Comparison of ENCODE assay signal across 8 cellular contexts in the genomic region with DNA sequence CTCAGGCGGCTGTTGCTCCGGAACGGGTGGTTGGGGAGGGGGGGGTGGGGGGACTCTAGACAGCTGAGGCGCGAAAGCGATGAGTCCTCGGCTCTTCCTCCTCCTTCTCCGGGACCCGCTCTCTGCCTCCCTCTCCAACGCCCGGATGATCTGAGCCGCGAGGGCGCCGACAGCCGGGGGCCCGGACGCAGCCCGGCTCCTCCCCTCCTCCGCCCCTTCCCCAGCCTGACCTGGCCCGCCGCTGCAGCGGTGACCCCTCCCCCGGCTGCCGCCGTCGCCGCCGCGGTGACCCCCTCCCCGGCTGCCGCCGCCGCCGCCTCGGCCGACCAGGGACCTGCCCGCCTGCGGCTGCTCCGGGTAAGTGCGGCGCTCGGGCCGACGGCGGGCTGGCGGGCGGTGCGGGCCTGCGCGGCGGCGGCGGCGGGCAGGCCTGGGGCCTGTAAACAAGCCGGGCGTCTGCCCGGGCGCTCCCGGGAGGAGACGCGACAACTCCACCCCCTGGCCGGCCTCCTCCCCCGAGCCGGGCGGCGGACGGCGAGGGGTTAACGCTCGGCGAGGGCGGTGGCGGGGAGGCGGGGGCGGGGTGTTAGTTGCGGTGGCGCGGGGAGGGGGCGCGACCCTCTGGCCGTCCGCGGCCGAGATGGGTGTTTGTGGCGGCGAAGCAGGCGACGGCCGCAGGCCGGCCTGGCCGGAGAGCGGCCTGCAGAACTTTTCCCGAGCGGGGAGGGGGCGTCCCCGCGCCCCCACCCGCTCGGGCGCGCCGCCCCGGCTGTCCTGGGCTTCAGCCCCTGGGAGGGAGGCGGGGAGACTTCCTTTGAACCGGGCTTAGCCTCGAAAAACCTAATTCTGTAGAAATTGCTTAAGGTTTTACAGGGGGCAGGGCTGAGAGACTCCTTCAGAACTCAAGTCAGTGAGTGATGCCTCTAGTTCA. TPM values are rescaled to one million over a fixed set of nuclear protein-coding genes. Genes with fewer than 3 reads are reported as not detected.
A peak's percentile ranks its signal among the peaks of the same experiment; 100 is the strongest.
DNase-seq lines count a peak whose midpoint lies in the region; ATAC-seq, FAIRE-seq and TF ChIP-seq lines count a peak whose summit lies in the region.

No MANE protein-coding gene starts in this region.

- peaks cover 20% of the 10 kb centered on the region for H4K20me1 ChIP-seq in endothelial cell of umbilical vein (replicated peaks; ENCODE audit: control insufficient read depth, extremely low read depth, insufficient read depth, low read length)

- H3K27me3 Mint-ChIP-seq in mesothelial cell of epicardium (ENCODE audit: low read depth): no peaks in the 10 kb centered on the region

- no peak for TF ChIP-seq CTCF in BE2C (IDR thresholded peaks at IDR 0.05; ENCODE audit: low read depth, low read length)
- TF ChIP-seq CTCF in endothelial cell of umbilical vein (IDR thresholded peaks at IDR 0.05; ENCODE audit: extremely low read depth in 1 of 2, insufficient read depth in 1 of 2, low read depth in 1 of 2, low read length in 2 of 2): no peak
- TF ChIP-seq CTCF in mesothelial cell of epicardium (IDR thresholded peaks at IDR 0.05; ENCODE audit: unreplicated experiment): no peak

- H3K4me3 ChIP-seq in BE2C (ENCODE audit: low read depth, low read length) (peak overlapping the region; percentile 88), endothelial cell of umbilical vein (replicated peaks in 1 of 3; ENCODE audit: insufficient read depth in 1 of 3, low read depth in 1 of 3, low read length in 3 of 3) (peak overlapping the region; percentile 81 to 98 (median 96))

- FAIRE-seq in endothelial cell of umbilical vein (lab: Jason Lieb, UNC): peak; percentile 18

- no peaks in the 10 kb centered on the region for H3K27me3 ChIP-seq in BE2C
- H3K27me3 ChIP-seq in endothelial cell of umbilical vein (ENCODE audit: control insufficient read depth in 2 of 2, insufficient read depth in 2 of 2, low read length in 2 of 2): no peaks in the 10 kb centered on the region

- peak; percentile 86 for DNase-seq in BE2C
- peak; percentile 77 for DNase-seq in GM19238 (ENCODE audit: insufficient read length, low spot score)
- DNase-seq in NCI-H82 treated with DMSO at 0.1 percent for 48 hours (lab: John Stamatoyannopoulos, UW; ENCODE audit: unreplicated experiment): peak; percentile 28
- DNase-seq in activated CD8-positive, alpha-beta memory T cell treated with anti-CD3 and anti-CD28 coated beads, Interleukin-2, amount 50 U/mL, for 48 hours: peak; percentile 79
- peak; percentile 53 for DNase-seq in endothelial cell of umbilical vein (ENCODE audit: low read depth, low spot score)
- DNase-seq in mesothelial cell of epicardium (ENCODE audit: low spot score in 2 of 2, unreplicated experiment in 2 of 2): peak; percentile 50 to 73
- DNase-seq in stimulated activated CD8-positive, alpha-beta memory T cell treated with anti-CD3 and anti-CD28 coated beads, Interleukin-15, amount 100 ng/mL, for 48 hours (ENCODE audit: low read depth in 2 of 2): peak; percentile 44 to 58

- H3K36me3 Mint-ChIP-seq in mesothelial cell of epicardium: no peaks in the 10 kb centered on the region

- POLR2A ChIA-PET in endothelial cell of umbilical vein (lab: Charles Lee): interaction anchor here (0.5 kb wide), 1 partner anchor 12 kb away, joined by 3 read pairs; no protein-coding TSS in a partner anchor

- peaks cover 45% of the 10 kb centered on the region for H3K79me2 ChIP-seq in endothelial cell of umbilical vein (ENCODE audit: control insufficient read depth, insufficient read depth, low read length)

- TF ChIP-seq POLR2A in endothelial cell of umbilical vein (IDR thresholded peaks at IDR 0.05; ENCODE audit: low read depth, low read length): peak; percentile 1

- H3K4me2 ChIP-seq in endothelial cell of umbilical vein (ENCODE audit: insufficient read depth, low read length): peak overlapping the region; percentile 98

- no peaks in the 10 kb centered on the region for H3K9me3 Mint-ChIP-seq in mesothelial cell of epicardium

- H3K36me3 ChIP-seq in BE2C (no peaks in the 10 kb centered on the region), endothelial cell of umbilical vein (ENCODE audit: control insufficient read depth in 2 of 2, extremely low read depth in 1 of 2, insufficient read depth in 2 of 2, low read length in 2 of 2) (no peaks in the 10 kb centered on the region)

- peak overlapping the region; percentile 61 for H2AFZ ChIP-seq in endothelial cell of umbilical vein (ENCODE audit: low read depth, low read length)

- peak overlapping the region; percentile 86 for H3K27ac Mint-ChIP-seq in mesothelial cell of epicardium

- CTCF ChIA-PET in endothelial cell of umbilical vein (lab: Charles Lee): interaction anchor here (0.6 to 2.7 kb wide), 9 partner anchors 8 to 1567 kb away, joined by 3 to 15 read pairs (median 6); no protein-coding TSS in a partner anchor

- H3K27ac ChIP-seq in endothelial cell of umbilical vein (ENCODE audit: insufficient read depth, low read depth, low read length): peak overlapping the region; percentile 79

- ATAC-seq in HG03432 (IDR thresholded peaks at IDR 0.05; ENCODE audit: unreplicated experiment): peak; percentile 50

- intact Hi-C loops in endothelial cell of umbilical vein (cut with micrococcal nuclease): loop anchor here (1.0 to 10.0 kb wide), 9 partner anchors 17 to 1033 kb away; partner anchors contain the start of genes C14orf39, JKAMP, L3HYPDH and SIX4

- peak overlapping the region; percentile 90 for H3K4me3 Mint-ChIP-seq in mesothelial cell of epicardium

- H3K9me1 ChIP-seq in endothelial cell of umbilical vein (replicated peaks; ENCODE audit: control insufficient read depth, extremely low read depth, insufficient read depth, low read length): no peaks in the 10 kb centered on the region

- H3K4me1 Mint-ChIP-seq in mesothelial cell of epicardium: peaks cover 50% of the 10 kb centered on the region

- dilution Hi-C loops in endothelial cell of umbilical vein (cut with MboI; ENCODE audit: extremely low pct_ligation_motif_present, low sequenced_read_pairs): no loop called here

- no TSS peak for BruUV-seq in endothelial cell of umbilical vein (replicated peaks; lab: Mats Ljungman, UMichigan)

- peak overlapping the region; percentile 86 for H3K9ac ChIP-seq in endothelial cell of umbilical vein (replicated peaks; ENCODE audit: extremely low read depth, insufficient read depth, low read length)

- peaks cover 3% of the 10 kb centered on the region; the same call in 1 of the 2 replicates for H3K4me1 ChIP-seq in BE2C
- H3K4me1 ChIP-seq in endothelial cell of umbilical vein (ENCODE audit: control insufficient read depth, extremely low read depth, insufficient read depth, low read length): peaks cover 26% of the 10 kb centered on the region

- H3K9me3 ChIP-seq in BE2C (no peaks in the 10 kb centered on the region), endothelial cell of umbilical vein (replicated peaks; ENCODE audit: control insufficient read depth, insufficient read depth, low read length) (no peaks in the 10 kb centered on the region)

TF ChIP-seq in endothelial cell of umbilical vein, 7 proteins besides CTCF, POLR2A, EP300 and RAD21:
- no peak for TF ChIP-seq FOS (IDR thresholded peaks at IDR 0.05; ENCODE audit: borderline replicate concordance, insufficient read depth, low read length)
- TF ChIP-seq POLR2AphosphoS5 (IDR thresholded peaks at IDR 0.05; ENCODE audit: insufficient read depth, low read depth, low read length): no peak
- no peak for TF ChIP-seq MYC (IDR thresholded peaks at IDR 0.05; ENCODE audit: low read depth, low read length)
- no peak for TF ChIP-seq EZH2 (IDR thresholded peaks at IDR 0.05; ENCODE audit: borderline replicate concordance, low read depth, low read length, severe bottlenecking)

RNA-seq across cellular contexts. Expression of gene PPM1A, which starts 0.6 kb away (rescaled TPM):
- polyA plus RNA-seq in BE2C (2012; ENCODE audit: insufficient read depth, insufficient read length, low read depth): 41.4 TPM
- total RNA-seq in endothelial cell of umbilical vein (33.9 and 36.4 TPM in 2 replicates), mesothelial cell of epicardium (44.3 to 44.7 TPM (median 44.6 TPM) in 3 replicates)
- 8.1 and 14.1 TPM in 2 replicates for polyA plus RNA-seq in endothelial cell of umbilical vein
- 15.7 and 15.8 TPM in 2 replicates for polyA plus RNA-seq in endothelial cell of umbilical vein (2011; cell fraction: cytosol; rRNA removed)
- 53.9 and 66.4 TPM in 2 replicates for polyA plus RNA-seq in endothelial cell of umbilical vein (2011; cell fraction: nucleus; rRNA removed)
- polyA plus RNA-seq in endothelial cell of umbilical vein (2012): 21.1 and 34.9 TPM in 2 replicates
- 85.3 and 87.6 TPM in 2 replicates for polyA minus RNA-seq in endothelial cell of umbilical vein
- polyA minus RNA-seq in endothelial cell of umbilical vein (2011; cell fraction: cytosol; rRNA and poly(A)+ RNA removed): 26.2 TPM
- 25.3 and 32.2 TPM in 2 replicates for polyA minus RNA-seq in endothelial cell of umbilical vein (2011; cell fraction: nucleus; rRNA and poly(A)+ RNA removed)

Comparison
In these comparisons a context has a peak if more than half of its experiments do, and no peak if none do; other contexts are left out.
1. Peak in every context shown above with its lines: DNase-seq, ATAC-seq, H3K4me3 ChIP-seq and H3K27ac ChIP-seq.
2. DNase-seq: peak in every context shown above with its lines; median percentile 86 in BE2C; 79 in activated CD8-positive, alpha-beta memory T cell treated with anti-CD3 and anti-CD28 coated beads, Interleukin-2, amount 50 U/mL, for 48 hours; 77 in GM19238; 62 in mesothelial cell of epicardium; 53 in endothelial cell of umbilical vein; 51 in stimulated activated CD8-positive, alpha-beta memory T cell treated with anti-CD3 and anti-CD28 coated beads, Interleukin-15, amount 100 ng/mL, for 48 hours; 28 in NCI-H82 treated with DMSO at 0.1 percent for 48 hours.